In the genomic region with DNA sequence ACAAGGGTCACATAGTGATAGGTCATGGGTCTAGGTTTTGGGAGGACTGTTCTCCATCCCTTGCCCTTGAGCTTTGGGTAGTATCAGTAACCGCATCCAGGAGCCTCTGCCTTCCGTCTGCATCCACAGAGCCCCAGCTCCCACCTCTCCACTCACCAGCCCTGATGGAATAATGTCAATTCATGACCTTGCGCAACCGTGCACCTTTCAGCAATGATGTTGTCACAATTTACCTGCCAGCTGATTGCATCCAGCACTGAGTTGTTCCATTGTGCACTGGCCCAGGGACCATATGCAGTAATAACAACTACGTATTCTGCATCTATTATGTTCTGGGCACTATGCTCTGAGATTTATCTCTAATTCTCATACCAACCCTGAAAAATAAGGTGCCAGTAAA, we compare ENCODE assay signal across 18 cellular contexts. TPM values are rescaled to one million over a fixed set of nuclear protein-coding genes. Genes with fewer than 3 reads are reported as not detected.
DNase-seq lines count a peak whose midpoint lies in the region; ATAC-seq and TF ChIP-seq lines count a peak whose summit lies in the region.
"Had no signal": no experiment of that assay in that cellular context is flagged by ENCODE, and none has a peak within 500 bp of the region (broad histone marks: within the 10 kb centered on the region; RNA-seq: fewer than 3 reads in every experiment).

No MANE protein-coding gene starts in this region.

- DNase-seq in DMS53 (lab: John Stamatoyannopoulos, UW): peak; percentile 29
- no peak for DNase-seq in DMS53 treated with DMSO at 0.1 percent for 48 hours (lab: John Stamatoyannopoulos, UW; ENCODE audit: unreplicated experiment)
- DNase-seq in left lung: no peak
- no peak for DNase-seq in GM13977 (ENCODE audit: low spot score)
- no peak for DNase-seq in tibial artery
- DNase-seq in SIG-M5 (lab: John Stamatoyannopoulos, UW): no peak
- DNase-seq: GF-D8; KG1; MG63; NCI-H2029; NCI-H446; NCI-H524 treated with DMSO at 0.1 percent for 48 hours; NCI-H82; NK-92 treated with Interleukin-12 subunit alpha and Interleukin-12 subunit beta, amount 100 ng/mL, for 24 hours; RPMI8226; SHP77 had no signal

- H3K4me1 ChIP-seq in left lung (no peaks in the 10 kb centered on the region), mucosa of stomach (ENCODE audit: control insufficient read depth, insufficient read depth, low read length) (peaks cover 46% of the 10 kb centered on the region), tibial artery (no peaks in the 10 kb centered on the region)

- peak overlapping the region in 1 of 2 donors; percentile 27 for H3K4me3 ChIP-seq in left lung
- peak overlapping the region; percentile 77 for H3K4me3 ChIP-seq in mucosa of stomach (ENCODE audit: low read length)
- H3K4me3 ChIP-seq in tibial artery: no peak overlapping the region
- H3K4me3 ChIP-seq: MG63 had no signal

- in situ Hi-C loops in GM13977 (cut with MboI; ENCODE audit: low pct_unique_long_range_greater_than_20kb, low sequenced_read_pairs, unreplicated experiment): no loop called here

- TF ChIP-seq CTCF in left lung (IDR thresholded peaks at IDR 0.05): no peak
- TF ChIP-seq CTCF in GM13977 (IDR thresholded peaks at IDR 0.05; ENCODE audit: extremely low read depth, insufficient read depth, missing control alignments): no peak
- TF ChIP-seq CTCF in tibial artery (IDR thresholded peaks at IDR 0.05): no peak

- ATAC-seq in left lung: peak; percentile 12

- H3K36me3 ChIP-seq in left lung (no peaks in the 10 kb centered on the region), mucosa of stomach (ENCODE audit: control insufficient read depth, insufficient read depth, low read length) (no peaks in the 10 kb centered on the region), tibial artery (no peaks in the 10 kb centered on the region)
- H3K36me3 ChIP-seq: MG63 had no signal

- H3K27me3 ChIP-seq in left lung: no peaks in the 10 kb centered on the region
- H3K27me3 ChIP-seq in mucosa of stomach (ENCODE audit: control insufficient read depth, insufficient read depth, low read length): no peaks in the 10 kb centered on the region
- H3K27me3 ChIP-seq in tibial artery: no peaks in the 10 kb centered on the region
- H3K27me3 ChIP-seq: MG63 had no signal

- H3K27ac ChIP-seq in left lung (peak overlapping the region in 1 of 2 donors; percentile 65), tibial artery (no peak overlapping the region)
- H3K27ac ChIP-seq: 22Rv1 had no signal

- H3K9me3 ChIP-seq in left lung (no peaks in the 10 kb centered on the region), mucosa of stomach (ENCODE audit: control insufficient read depth, low read length) (no peaks in the 10 kb centered on the region), tibial artery (no peaks in the 10 kb centered on the region)
- H3K9me3 ChIP-seq: MG63 had no signal

- peak overlapping the region; percentile 83 for H3K9ac ChIP-seq in mucosa of stomach (ENCODE audit: low read length)

- intact Hi-C loops in left lung (cut with DNase I) (no loop called here), tibial artery (cut with DNase I; ENCODE audit: low total_unique reads) (no loop called here)

RNA-seq across cellular contexts. Expression of a gene that starts 1.4 kb away (rescaled TPM):
- 10 to 100 TPM; 77.9 to 87.9 TPM for total RNA-seq in left lung

RNA-seq across cellular contexts. Expression of a gene that starts 48.2 kb away (rescaled TPM):
- 100 to 1,000 TPM; 350 to 434 TPM for total RNA-seq in left lung
